ENCODE assay signal across 8 cellular contexts in genomic region chr9:76571288-76572204, GRCh38.
DNase-seq lines count a peak whose midpoint lies in the region; ATAC-seq and TF ChIP-seq lines count a peak whose summit lies in the region.

No MANE protein-coding gene starts in this region.

- no peak overlapping the region for H3K9ac ChIP-seq in MM.1S (ENCODE audit: low read length)

- no peak overlapping the region for H2AFZ ChIP-seq in MM.1S (ENCODE audit: low read length)

- DNase-seq in MM.1S (peak; percentile 16), NCI-H1930 (lab: John Stamatoyannopoulos, UW) (no peak), amniotic stem cell (lab: John Stamatoyannopoulos, UW) (no peak), caudate nucleus (lab: John Stamatoyannopoulos, UW) (no peak)
- DNase-seq in naive thymus-derived CD8-positive, alpha-beta T cell: no peak

- POLR2A ChIA-PET in naive thymus-derived CD8-positive, alpha-beta T cell (lab: Charles Lee): no interaction called here

- peak overlapping the region; percentile 85 for H3K27ac Mint-ChIP-seq in dendritic cell treated with granulocyte-macrophage colony-stimulating factor and Interleukin-4, amounts not matched to agents 40 ng/mL and 50 ng/mL, for 4 days
- peak overlapping the region in 1 of 10 donors; percentile 6 for H3K27ac Mint-ChIP-seq in naive thymus-derived CD8-positive, alpha-beta T cell

- peaks cover 20% of the 10 kb centered on the region for H3K36me3 Mint-ChIP-seq in dendritic cell treated with granulocyte-macrophage colony-stimulating factor and Interleukin-4, amounts not matched to agents 40 ng/mL and 50 ng/mL, for 4 days (ENCODE audit: low read depth)
- H3K36me3 Mint-ChIP-seq in naive thymus-derived CD8-positive, alpha-beta T cell: peaks cover 0 to 15% (median 0%) of the 10 kb centered on the region in 3 donors

- intact Hi-C loops in dendritic cell treated with granulocyte-macrophage colony-stimulating factor and Interleukin-4, amounts not matched to agents 40 ng/mL and 50 ng/mL, for 4 days (cut with micrococcal nuclease): loop anchor here (2.0 kb wide), 1 partner anchor 15 kb away; no protein-coding TSS in a partner anchor

- no peaks in the 10 kb centered on the region for H3K4me1 ChIP-seq in MM.1S (ENCODE audit: low read length)

- peak overlapping the region; percentile 75 for H3K4me3 ChIP-seq in GM08714 (ENCODE audit: low read length)
- H3K4me3 ChIP-seq in MM.1S (ENCODE audit: low read length): peak overlapping the region; percentile 7; the same call in 1 of the 2 replicates

- H3K27ac ChIP-seq in MM.1S (ENCODE audit: low read length): no peak overlapping the region
- no peak overlapping the region for H3K27ac ChIP-seq in caudate nucleus (ENCODE audit: low read depth, low read length)

- H3K9me3 ChIP-seq in MM.1S (replicated peaks; ENCODE audit: insufficient read depth, low read length): no peaks in the 10 kb centered on the region

- no peaks in the 10 kb centered on the region for H3K27me3 ChIP-seq in MM.1S (replicated peaks; ENCODE audit: insufficient read depth, low read length)

- peaks cover 8% of the 10 kb centered on the region for H3K9me3 Mint-ChIP-seq in dendritic cell treated with granulocyte-macrophage colony-stimulating factor and Interleukin-4, amounts not matched to agents 40 ng/mL and 50 ng/mL, for 4 days
- H3K9me3 Mint-ChIP-seq in naive thymus-derived CD8-positive, alpha-beta T cell: peaks cover 0 to 28% (median 16%) of the 10 kb centered on the region in 9 donors

- peak overlapping the region; percentile 46; the same call in 1 of the 2 replicates for H3K4me2 ChIP-seq in MM.1S (ENCODE audit: low read depth, low read length)

- H3K4me3 Mint-ChIP-seq in dendritic cell treated with granulocyte-macrophage colony-stimulating factor and Interleukin-4, amounts not matched to agents 40 ng/mL and 50 ng/mL, for 4 days: peak overlapping the region; percentile 45
- peak overlapping the region in 9 of 10 donors; percentile 23 to 82 (median 55) for H3K4me3 Mint-ChIP-seq in naive thymus-derived CD8-positive, alpha-beta T cell

- H3K36me3 ChIP-seq in MM.1S (replicated peaks; ENCODE audit: insufficient read depth, low read length): no peaks in the 10 kb centered on the region

- H3K9me2 ChIP-seq in MM.1S (replicated peaks; ENCODE audit: insufficient read depth, low read length): no peaks in the 10 kb centered on the region

- H3K27me3 Mint-ChIP-seq in dendritic cell treated with granulocyte-macrophage colony-stimulating factor and Interleukin-4, amounts not matched to agents 40 ng/mL and 50 ng/mL, for 4 days: no peaks in the 10 kb centered on the region
- H3K27me3 Mint-ChIP-seq in naive thymus-derived CD8-positive, alpha-beta T cell: peaks cover 17 to 70% (median 48%) of the 10 kb centered on the region in 5 donors

- no peaks in the 10 kb centered on the region for H4K20me1 ChIP-seq in MM.1S (ENCODE audit: insufficient read depth, low read length)

- no peaks in the 10 kb centered on the region for H3F3A ChIP-seq in MM.1S (ENCODE audit: insufficient read depth, low read length)

- peaks cover 82% of the 10 kb centered on the region for H3K4me1 Mint-ChIP-seq in dendritic cell treated with granulocyte-macrophage colony-stimulating factor and Interleukin-4, amounts not matched to agents 40 ng/mL and 50 ng/mL, for 4 days (ENCODE audit: low read depth)
- H3K4me1 Mint-ChIP-seq in naive thymus-derived CD8-positive, alpha-beta T cell: peaks cover 0 to 49% (median 13%) of the 10 kb centered on the region in 4 donors

- peak; percentile 89 for ATAC-seq in GM21576 (IDR thresholded peaks at IDR 0.05; ENCODE audit: unreplicated experiment)
- no peak for ATAC-seq in naive thymus-derived CD8-positive, alpha-beta T cell

- TF ChIP-seq CTCF in MM.1S (IDR thresholded peaks at IDR 0.05; ENCODE audit: low read length): no peak

- H3K79me2 ChIP-seq in MM.1S (ENCODE audit: low read length): no peaks in the 10 kb centered on the region
